Comparison of ENCODE assay signal across 16 cellular contexts in the genomic region with DNA sequence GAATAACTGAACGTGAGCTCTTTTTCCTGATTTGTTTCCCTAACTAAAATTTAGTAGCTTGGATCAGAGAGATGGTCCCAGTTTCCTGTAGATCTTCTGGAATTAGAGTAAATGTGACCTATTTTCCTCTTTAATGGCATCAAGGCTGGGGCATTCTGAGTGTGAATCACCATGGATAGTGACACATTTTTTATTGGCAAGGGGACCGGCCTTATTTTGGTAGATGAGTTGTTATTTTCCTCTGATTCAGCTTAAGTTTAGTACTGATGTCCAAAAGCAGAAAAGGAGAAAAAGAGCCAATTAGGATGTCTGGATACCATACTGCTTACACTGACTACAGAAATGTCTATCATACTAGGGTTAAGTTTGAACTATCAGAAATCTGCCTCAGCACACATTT.
DNase-seq lines count a peak whose midpoint lies in the region; ATAC-seq and TF ChIP-seq lines count a peak whose summit lies in the region.
"Had no signal": no experiment of that assay in that cellular context is flagged by ENCODE, and none has a peak within 500 bp of the region (broad histone marks: within the 10 kb centered on the region; RNA-seq: fewer than 3 reads in every experiment).

No MANE protein-coding gene starts in this region.

- H3K36me3 Mint-ChIP-seq in CD14-positive monocyte = peaks cover 13 to 30% of the 10 kb centered on the region in 2 donors
- peaks cover 23% of the 10 kb centered on the region for H3K36me3 Mint-ChIP-seq in activated T-cell treated with anti-CD3 and anti-CD28 coated beads, Interleukin-2, amount 50 U/mL, for 24 hours (ENCODE audit: low read depth)

- ATAC-seq in Panc1 = no peak
- ATAC-seq: A549, HCT116, K562 had no signal

- BruUV-seq in Panc1 (replicated peaks; lab: Mats Ljungman, UMichigan) = no TSS peak

- H3K27ac ChIP-seq in Panc1 (ENCODE audit: low read length) (peak overlapping the region; percentile 7; the same call in 1 of the 2 replicates), spleen (no peak overlapping the region), WERI-Rb-1 (no peak overlapping the region)
- H3K27ac ChIP-seq: A549 had no signal

- H3K9me3 ChIP-seq in Panc1 (ENCODE audit: control insufficient read depth, insufficient read depth, low read depth, low read length) = no peaks in the 10 kb centered on the region
- H3K9me3 ChIP-seq in spleen = no peaks in the 10 kb centered on the region
- H3K9me3 ChIP-seq in WERI-Rb-1 (ENCODE audit: severe bottlenecking) = no peaks in the 10 kb centered on the region
- H3K9me3 ChIP-seq: A549, BE2C had no signal

- CTCF ChIA-PET in Panc1 (lab: Charles Lee) = no interaction called here

- no peaks in the 10 kb centered on the region for H3K4me1 Mint-ChIP-seq in CD14-positive monocyte
- peaks cover 3% of the 10 kb centered on the region for H3K4me1 Mint-ChIP-seq in activated T-cell treated with anti-CD3 and anti-CD28 coated beads, Interleukin-2, amount 50 U/mL, for 24 hours (ENCODE audit: low read depth)

- no peaks in the 10 kb centered on the region for H3K27me3 Mint-ChIP-seq in CD14-positive monocyte (ENCODE audit: low read depth in 3 of 3)
- H3K27me3 Mint-ChIP-seq in activated T-cell treated with anti-CD3 and anti-CD28 coated beads, Interleukin-2, amount 50 U/mL, for 24 hours = no peaks in the 10 kb centered on the region

- TF ChIP-seq POLR2A in spleen (IDR thresholded peaks at IDR 0.05) = no peak

- DNase-seq in AG08395 (ENCODE audit: low spot score) (peak; percentile 56), GM04503 (ENCODE audit: low read depth) (peak; percentile 24), Panc1 (ENCODE audit: low read depth, low spot score) (no peak), fibroblast of peridontal ligament (ENCODE audit: extremely low read depth) (peak; percentile 8), CD14-positive monocyte (ENCODE audit: low spot score) (no peak), spleen (no peak), WERI-Rb-1 (no peak)
- DNase-seq in activated T-cell treated with anti-CD3 and anti-CD28 coated beads, Interleukin-2, amount 50 U/mL, for 24 hours = no peak
- DNase-seq: BE2C, NCI-H1092 treated with DMSO at 0.1 percent for 48 hours, NCI-H1694, NCI-H774, SIG-M5 had no signal

- H3K4me3 Mint-ChIP-seq in CD14-positive monocyte = no peak overlapping the region
- no peak overlapping the region for H3K4me3 Mint-ChIP-seq in activated T-cell treated with anti-CD3 and anti-CD28 coated beads, Interleukin-2, amount 50 U/mL, for 24 hours

- H3K27ac Mint-ChIP-seq in CD14-positive monocyte = no peak overlapping the region
- no peak overlapping the region for H3K27ac Mint-ChIP-seq in activated T-cell treated with anti-CD3 and anti-CD28 coated beads, Interleukin-2, amount 50 U/mL, for 24 hours

- intact Hi-C loops in Panc1 (cut with micrococcal nuclease; ENCODE audit: unreplicated experiment) = no loop called here
- intact Hi-C loops in CD14-positive monocyte (cut with micrococcal nuclease) = no loop called here
- intact Hi-C loops in spleen (cut with DNase I; ENCODE audit: low total_unique reads) = loop anchor here (10.0 kb wide), 1 partner anchor 87 kb away; no protein-coding TSS in a partner anchor

- WGBS in spleen, 5 donors = 74 to 86% (median 77%) methylated on average over 2 of the region's 2 CpGs

- H3K9me3 Mint-ChIP-seq in CD14-positive monocyte = no peaks in the 10 kb centered on the region
- no peaks in the 10 kb centered on the region for H3K9me3 Mint-ChIP-seq in activated T-cell treated with anti-CD3 and anti-CD28 coated beads, Interleukin-2, amount 50 U/mL, for 24 hours

- H3K36me3 ChIP-seq in Panc1 (ENCODE audit: control insufficient read depth, insufficient read depth, low read length) = peaks cover 3% of the 10 kb centered on the region; the same call in 1 of the 2 replicates
- peaks cover 2 to 41% (median 16%) of the 10 kb centered on the region in 6 donors for H3K36me3 ChIP-seq in spleen
- H3K36me3 ChIP-seq in WERI-Rb-1 = peaks cover 2% of the 10 kb centered on the region

- H3K4me1 ChIP-seq in Panc1 (ENCODE audit: control insufficient read depth, insufficient read depth, low read length) (peaks cover 13% of the 10 kb centered on the region), spleen (peaks cover 0 to 7% (median 0%) of the 10 kb centered on the region in 6 donors)
- H3K4me1 ChIP-seq: BE2C had no signal

- no peak overlapping the region for H3K4me3 ChIP-seq in Panc1 (ENCODE audit: low read depth in 2 of 2, low read length in 2 of 2)
- no peak overlapping the region for H3K4me3 ChIP-seq in spleen
- no peak overlapping the region for H3K4me3 ChIP-seq in WERI-Rb-1 (ENCODE audit: low read depth, low read length)
- H3K4me3 ChIP-seq: A549, K562 had no signal

- POLR2A ChIA-PET in Panc1 (lab: Charles Lee) = no interaction called here

- TF ChIP-seq CTCF in Panc1 (IDR thresholded peaks at IDR 0.05) = no peak
- TF ChIP-seq CTCF in CD14-positive monocyte (IDR thresholded peaks at IDR 0.05) = no peak
- TF ChIP-seq CTCF in spleen (IDR thresholded peaks at IDR 0.05 in 8 of 11, conservative IDR thresholded peaks at IDR 0.05 in 3 of 11) = no peak
- TF ChIP-seq CTCF in WERI-Rb-1 (IDR thresholded peaks at IDR 0.05; ENCODE audit: low read depth, low read length) = no peak

- H3K27me3 ChIP-seq in Panc1 (ENCODE audit: control insufficient read depth, insufficient read depth, low read length) (no peaks in the 10 kb centered on the region), spleen (replicated peaks in 1 of 7) (no peaks in the 10 kb centered on the region), WERI-Rb-1 (ENCODE audit: insufficient read depth, low read depth, severe bottlenecking) (no peaks in the 10 kb centered on the region)
- H3K27me3 ChIP-seq: BE2C had no signal

- in situ Hi-C loops in Panc1 (cut with HindIII; ENCODE audit: low pct_unique_long_range_greater_than_20kb, low sequenced_read_pairs) = no loop called here

Comparison
In these comparisons a context has a peak if more than half of its experiments do, and no peak if none do; other contexts are left out.
1. DNase-seq: peak in AG08395 (single experiment), GM04503 (single experiment) and fibroblast of peridontal ligament (single experiment); none in Panc1 (single experiment), CD14-positive monocyte (single experiment), activated T-cell treated with anti-CD3 and anti-CD28 coated beads, Interleukin-2, amount 50 U/mL, for 24 hours (single experiment), spleen (single experiment) and WERI-Rb-1 (single experiment).